ENCODE assay signal across 8 cellular contexts in the genomic region with DNA sequence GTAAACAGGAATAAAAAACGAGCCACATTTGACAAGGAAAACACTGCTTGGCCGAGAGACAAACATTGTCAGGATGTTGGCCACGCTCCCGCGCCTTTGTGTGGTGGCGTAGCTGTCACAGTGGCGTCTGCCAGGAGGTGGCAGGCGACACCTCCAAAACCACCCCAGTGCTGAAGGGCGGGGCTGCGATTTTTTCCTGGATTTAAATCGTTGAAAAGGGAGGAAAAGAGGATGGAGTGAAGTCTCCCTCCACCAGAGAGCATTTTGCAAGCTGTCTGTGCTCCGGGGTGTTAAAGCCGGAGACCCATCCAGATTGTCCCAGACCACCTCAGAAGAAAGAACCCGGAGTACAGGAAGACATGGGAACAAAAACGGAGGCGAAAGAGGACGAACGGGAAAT. TPM values are rescaled to one million over a fixed set of nuclear protein-coding genes. Genes with fewer than 3 reads are reported as not detected.
DNase-seq lines count a peak whose midpoint lies in the region; ATAC-seq and TF ChIP-seq lines count a peak whose summit lies in the region.

No MANE protein-coding gene starts in this region.

- TF ChIP-seq CTCF in esophagus muscularis mucosa (IDR thresholded peaks at IDR 0.05): peak; percentile 88 to 93 (median 90)

- peaks cover 12% of the 10 kb centered on the region for H3K4me1 Mint-ChIP-seq in stimulated activated naive CD8-positive, alpha-beta T cell treated with anti-CD3 and anti-CD28 coated beads, Interleukin-15, amount 100 ng/mL, for 72 hours

- peaks cover 11 to 52% (median 34%) of the 10 kb centered on the region in 4 donors for H3K4me1 ChIP-seq in esophagus muscularis mucosa

- WGBS in esophagus muscularis mucosa: 14% methylated on average over 18 of the region's 18 CpGs

- peak overlapping the region in 1 of 2 donors; percentile 2 for H3K4me3 Mint-ChIP-seq in stimulated activated naive CD8-positive, alpha-beta T cell treated with anti-CD3 and anti-CD28 coated beads, Interleukin-15, amount 100 ng/mL, for 72 hours

- peak overlapping the region in 1 of 2 donors; percentile 67 for H3K27ac Mint-ChIP-seq in stimulated activated naive CD8-positive, alpha-beta T cell treated with anti-CD3 and anti-CD28 coated beads, Interleukin-15, amount 100 ng/mL, for 72 hours

- no peaks in the 10 kb centered on the region for H3K9me3 ChIP-seq in esophagus muscularis mucosa

- no peak for TF ChIP-seq EP300 in esophagus muscularis mucosa (IDR thresholded peaks at IDR 0.05)

- H3K27ac ChIP-seq in esophagus muscularis mucosa (replicated peaks in 1 of 4): peak overlapping the region; percentile 58 to 79 (median 70)

- DNase-seq in activated gamma-delta T cell treated with Interleukin-2 at 50 U/mL for 16 hours (peak; percentile 12), activated gamma-delta T cell (lab: John Stamatoyannopoulos, UW) (no peak), NCI-H446 treated with DMSO at 0.1 percent for 48 hours (lab: John Stamatoyannopoulos, UW) (peak; percentile 43), esophagus muscularis mucosa (ENCODE audit: extremely low spot score) (peak; percentile 94), mucosa of gallbladder (ENCODE audit: low spot score) (peak; percentile 78)
- peak; percentile 51 for DNase-seq in activated T-cell treated with anti-CD3 and anti-CD28 coated beads, Interleukin-2, amount 50 U/mL, for 1 hour
- DNase-seq in stimulated activated naive CD8-positive, alpha-beta T cell treated with anti-CD3 and anti-CD28 coated beads, Interleukin-15, amount 100 ng/mL, for 72 hours: peak; percentile 28 to 39

- no peaks in the 10 kb centered on the region for H3K9me3 Mint-ChIP-seq in stimulated activated naive CD8-positive, alpha-beta T cell treated with anti-CD3 and anti-CD28 coated beads, Interleukin-15, amount 100 ng/mL, for 72 hours

- H3K27me3 Mint-ChIP-seq in stimulated activated naive CD8-positive, alpha-beta T cell treated with anti-CD3 and anti-CD28 coated beads, Interleukin-15, amount 100 ng/mL, for 72 hours: no peaks in the 10 kb centered on the region

- no peak for TF ChIP-seq POLR2A in esophagus muscularis mucosa (IDR thresholded peaks at IDR 0.05; ENCODE audit: low read depth)

- intact Hi-C loops in esophagus muscularis mucosa (cut with DNase I): loop anchor here (1.0 to 10.0 kb wide), 3 partner anchors 60 to 262 kb away; no protein-coding TSS in a partner anchor

- ATAC-seq in stimulated activated naive CD8-positive, alpha-beta T cell treated with anti-CD3 and anti-CD28 coated beads, Interleukin-15, amount 100 ng/mL, for 72 hours: peak; percentile 72
- no peak for ATAC-seq in GM21529 (IDR thresholded peaks at IDR 0.05; ENCODE audit: unreplicated experiment)

- H3K27me3 ChIP-seq in esophagus muscularis mucosa: no peaks in the 10 kb centered on the region

- peak overlapping the region; percentile 35 to 38 (median 36) for H3K4me3 ChIP-seq in esophagus muscularis mucosa

- peaks cover 0 to 35% (median 27%) of the 10 kb centered on the region in 4 donors for H3K36me3 ChIP-seq in esophagus muscularis mucosa

RNA-seq across cellular contexts. Expression of gene MRM3, which starts 12.7 kb away (rescaled TPM):
- total RNA-seq in esophagus muscularis mucosa: 10 to 100 TPM; 17.4 to 25.9 (median 23.9) TPM
- total RNA-seq in mucosa of gallbladder: 13.4 TPM

RNA-seq across cellular contexts. Expression of gene GLOD4, which starts 12.8 kb away (rescaled TPM):
- 10 to 100 TPM; 25.7 to 73.6 (median 53.9) TPM for total RNA-seq in esophagus muscularis mucosa
- 59.4 TPM for total RNA-seq in mucosa of gallbladder

RNA-seq across cellular contexts. Expression of gene GEMIN4, which starts 42.8 kb away (rescaled TPM):
- total RNA-seq in esophagus muscularis mucosa (10 to 100 TPM; 15.4 to 21.2 (median 19.0) TPM), mucosa of gallbladder (25.1 TPM)
